Comparison of ENCODE assay signal across 18 cellular contexts in the genomic region with DNA sequence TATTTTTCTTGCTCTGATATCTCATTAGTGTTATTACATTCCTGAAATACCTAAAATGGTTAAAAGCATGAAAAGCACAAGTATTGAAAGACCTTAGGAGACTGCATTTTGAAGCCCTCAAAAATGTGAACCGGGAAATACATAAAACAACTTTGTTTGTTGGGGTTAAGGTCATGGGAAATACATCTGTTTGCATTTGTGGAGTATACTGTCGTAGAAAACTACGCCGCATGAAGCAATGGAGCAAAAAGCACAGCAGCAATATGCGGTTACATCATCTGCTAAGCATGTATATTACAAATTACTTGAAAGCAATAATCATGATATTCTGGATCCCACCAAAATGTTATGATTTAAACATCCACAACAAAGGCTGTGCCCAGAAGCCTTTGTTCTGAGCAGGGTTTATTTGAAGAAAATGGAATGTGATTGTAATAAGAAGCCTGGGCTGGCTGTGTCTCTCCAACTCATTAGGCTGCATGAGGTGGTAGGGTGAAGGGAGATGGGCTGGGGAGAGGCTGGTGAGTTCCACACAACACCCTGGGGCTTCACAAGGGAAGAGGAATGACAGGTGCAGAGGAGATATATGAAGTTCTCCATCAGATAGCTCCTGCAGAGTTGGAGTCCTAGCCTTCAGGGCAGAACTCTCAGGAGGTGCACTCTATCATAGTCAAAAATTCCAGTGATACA.
DNase-seq lines count a peak whose midpoint lies in the region; ATAC-seq and TF ChIP-seq lines count a peak whose summit lies in the region.
"Had no signal": no experiment of that assay in that cellular context is flagged by ENCODE, and none has a peak within 500 bp of the region (broad histone marks: within the 10 kb centered on the region; RNA-seq: fewer than 3 reads in every experiment).

No MANE protein-coding gene starts in this region.

- CTCF ChIA-PET in AG04449 (lab: Yijun Ruan, JAX): no interaction called here
- CTCF ChIA-PET in activated naive CD4-positive, alpha-beta T cell treated with anti-CD3 and anti-CD28 coated beads for 36 hours (lab: Charles Lee): no interaction called here

- TF ChIP-seq CTCF in AG04449 (IDR thresholded peaks at IDR 0.05; ENCODE audit: insufficient read depth, low read length, missing control alignments) (no peak), HFFc6 (IDR thresholded peaks at IDR 0.05) (no peak), choroid plexus epithelial cell (conservative IDR thresholded peaks at IDR 0.05; ENCODE audit: low read depth, low read length) (no peak)

- H3K4me3 Mint-ChIP-seq in HFFc6: peak overlapping the region; percentile 55
- H3K4me3 Mint-ChIP-seq in activated naive CD4-positive, alpha-beta T cell treated with anti-CD3 and anti-CD28 coated beads for 36 hours: no peak overlapping the region
- H3K4me3 Mint-ChIP-seq: central memory CD8-positive, alpha-beta T cell; naive B cell; T-helper 1 cell treated with Interleukin-12 subunit alpha and Interleukin-12 subunit beta and Interleukin-4 antibody, amounts not matched to agents 30 μg/mL and 1 μg/mL, for 36 hours had no signal

- H3K4me1 Mint-ChIP-seq in HFFc6 (ENCODE audit: low read depth): peaks cover 26% of the 10 kb centered on the region
- no peaks in the 10 kb centered on the region for H3K4me1 Mint-ChIP-seq in activated naive CD4-positive, alpha-beta T cell treated with anti-CD3 and anti-CD28 coated beads for 36 hours (ENCODE audit: low read depth)
- H3K4me1 Mint-ChIP-seq: central memory CD8-positive, alpha-beta T cell; naive B cell had no signal

- no peaks in the 10 kb centered on the region for H3K27me3 Mint-ChIP-seq in HFFc6 (ENCODE audit: insufficient read depth)
- H3K27me3 Mint-ChIP-seq in activated naive CD4-positive, alpha-beta T cell treated with anti-CD3 and anti-CD28 coated beads for 36 hours (ENCODE audit: low read depth): no peaks in the 10 kb centered on the region
- H3K27me3 Mint-ChIP-seq: central memory CD8-positive, alpha-beta T cell had no signal

- intact Hi-C loops in activated naive CD4-positive, alpha-beta T cell treated with anti-CD3 and anti-CD28 coated beads for 36 hours (cut with micrococcal nuclease): no loop called here

- ATAC-seq in GM19328 (IDR thresholded peaks at IDR 0.05; ENCODE audit: unreplicated experiment) (no peak), HG02642 (IDR thresholded peaks at IDR 0.05; ENCODE audit: poor library complexity, unreplicated experiment) (no peak)

- H3K27ac Mint-ChIP-seq in HFFc6: peak overlapping the region; percentile 55
- no peak overlapping the region for H3K27ac Mint-ChIP-seq in activated naive CD4-positive, alpha-beta T cell treated with anti-CD3 and anti-CD28 coated beads for 36 hours
- H3K27ac Mint-ChIP-seq: T-helper 1 cell treated with Interleukin-12 subunit alpha and Interleukin-12 subunit beta and Interleukin-4 antibody, amounts not matched to agents 30 μg/mL and 1 μg/mL, for 36 hours had no signal

- POLR2A ChIA-PET in AG04449 (lab: Yijun Ruan, JAX): no interaction called here

- H3K4me3 ChIP-seq in AG04449 (ENCODE audit: low read depth, low read length) (no peak overlapping the region), choroid plexus epithelial cell (ENCODE audit: low read depth, low read length) (no peak overlapping the region)
- H3K4me3 ChIP-seq: left ventricle myocardium inferior, thoracic aorta had no signal

- no peaks in the 10 kb centered on the region for H3K36me3 Mint-ChIP-seq in HFFc6 (ENCODE audit: low read depth)
- no peaks in the 10 kb centered on the region for H3K36me3 Mint-ChIP-seq in activated naive CD4-positive, alpha-beta T cell treated with anti-CD3 and anti-CD28 coated beads for 36 hours (ENCODE audit: low read depth)
- H3K36me3 Mint-ChIP-seq: naive B cell had no signal

- DNase-seq in AG04449 (ENCODE audit: low read depth, low spot score) (peak; percentile 75), HFFc6 (peak; percentile 55), choroid plexus epithelial cell (ENCODE audit: low read depth) (peak; percentile 95), left kidney (ENCODE audit: low read depth, low spot score) (peak; percentile 27), globus pallidus (ENCODE audit: low spot score) (no peak)
- DNase-seq in activated naive CD4-positive, alpha-beta T cell treated with anti-CD3 and anti-CD28 coated beads for 36 hours: no peak
- DNase-seq: activated CD4-positive, alpha-beta T cell treated with anti-CD3 and anti-CD28 coated beads for 1 hour; activated CD8-positive, alpha-beta memory T cell treated with anti-CD3 and anti-CD28 coated beads, Interleukin-2, amount 50 U/mL, for 48 hours; activated naive CD4-positive, alpha-beta T cell; left ventricle myocardium inferior; naive B cell; NCI-H2107; stimulated activated CD4-positive, alpha-beta T cell treated with anti-CD3 and anti-CD28 coated beads, Interleukin-2, amount 100 ng/mL, for 48 hours had no signal

- H3K9me3 Mint-ChIP-seq in HFFc6: no peaks in the 10 kb centered on the region
- H3K9me3 Mint-ChIP-seq in activated naive CD4-positive, alpha-beta T cell treated with anti-CD3 and anti-CD28 coated beads for 36 hours: no peaks in the 10 kb centered on the region
- H3K9me3 Mint-ChIP-seq: central memory CD8-positive, alpha-beta T cell; naive B cell; T-helper 1 cell treated with Interleukin-12 subunit alpha and Interleukin-12 subunit beta and Interleukin-4 antibody, amounts not matched to agents 30 μg/mL and 1 μg/mL, for 36 hours had no signal

Comparison
In these comparisons a context has a peak if more than half of its experiments do, and no peak if none do; other contexts are left out.
1. DNase-seq: peak in AG04449 (single experiment), HFFc6 (single experiment), choroid plexus epithelial cell (single experiment) and left kidney (single experiment); none in activated naive CD4-positive, alpha-beta T cell treated with anti-CD3 and anti-CD28 coated beads for 36 hours (single experiment) and globus pallidus (single experiment).